ENCODE assay signal across 8 cellular contexts in the genomic region with DNA sequence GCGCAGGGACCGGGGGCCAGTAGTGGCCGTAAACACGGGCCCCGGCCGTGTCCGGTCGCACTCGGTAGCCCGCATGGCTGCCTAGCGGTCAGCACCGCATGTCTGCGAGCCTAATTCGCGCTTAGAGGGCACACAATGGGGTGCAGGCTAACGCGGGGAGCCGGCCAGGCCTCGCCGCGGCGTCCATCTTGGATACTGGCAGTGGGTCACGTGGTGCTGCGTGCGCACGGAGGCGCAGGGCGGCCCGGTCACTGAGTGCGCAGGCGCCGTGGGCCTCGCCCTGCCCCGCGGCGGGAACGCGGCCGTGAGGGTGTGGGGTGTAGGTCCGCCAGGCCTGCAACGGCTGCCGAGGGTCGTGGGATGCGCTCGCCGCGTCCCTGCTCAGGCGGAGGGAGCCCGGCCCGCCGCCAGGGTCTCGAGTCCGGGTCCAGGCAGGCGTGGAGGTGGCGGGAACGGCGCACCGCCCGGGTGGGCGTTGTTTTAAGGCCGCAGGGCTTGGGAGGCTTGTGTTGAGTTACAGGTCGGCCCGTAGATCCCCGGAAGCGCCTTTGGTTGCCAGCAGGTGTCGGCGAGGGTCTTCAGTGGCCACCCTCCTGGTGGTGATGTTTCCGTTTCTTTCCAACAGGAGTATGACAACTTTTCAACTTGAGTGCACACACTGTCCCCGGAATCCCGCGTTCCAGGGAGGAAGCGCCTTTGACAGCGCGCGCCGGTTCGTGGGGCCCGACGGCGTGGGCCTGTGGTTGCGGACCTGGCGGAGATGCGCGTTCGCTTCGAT. TPM values are rescaled to one million over a fixed set of nuclear protein-coding genes. Genes with fewer than 3 reads are reported as not detected.
DNase-seq lines count a peak whose midpoint lies in the region; ATAC-seq, FAIRE-seq and TF ChIP-seq lines count a peak whose summit lies in the region.

No MANE protein-coding gene starts in this region.

- H3K4me1 ChIP-seq in keratinocyte (ENCODE audit: control insufficient read depth, extremely low read depth, insufficient read depth, low read length) = peaks cover 11% of the 10 kb centered on the region

- H4K20me1 ChIP-seq in keratinocyte (ENCODE audit: control insufficient read depth, extremely low read depth, insufficient read depth, low read length) = no peaks in the 10 kb centered on the region

- dilution Hi-C loops in keratinocyte (cut with MboI; ENCODE audit: extremely low pct_ligation_motif_present, low sequenced_read_pairs) = no loop called here

- H3K27ac ChIP-seq in WERI-Rb-1 (peak overlapping the region; percentile 100), keratinocyte (ENCODE audit: control insufficient read depth, insufficient read depth, low read length) (peak overlapping the region; percentile 99)

- no peaks in the 10 kb centered on the region for H3K9me1 ChIP-seq in keratinocyte (ENCODE audit: control insufficient read depth, extremely low read depth, insufficient read depth, low read length)

- H3K9ac ChIP-seq in keratinocyte (ENCODE audit: control insufficient read depth, extremely low read depth, insufficient read depth, low read length) = peak overlapping the region; percentile 100

- H3K4me3 ChIP-seq in WERI-Rb-1 (ENCODE audit: low read depth, low read length) = peak overlapping the region; percentile 77
- peak overlapping the region; percentile 72 to 82 (median 81) for H3K4me3 ChIP-seq in keratinocyte (ENCODE audit: control insufficient read depth in 2 of 3, extremely low read depth in 1 of 3, insufficient read depth in 2 of 3, low read depth in 1 of 3, low read length in 3 of 3)

- H3K36me3 ChIP-seq in WERI-Rb-1 = no peaks in the 10 kb centered on the region
- H3K36me3 ChIP-seq in keratinocyte (ENCODE audit: control insufficient read depth in 2 of 2, extremely low read depth in 1 of 2, insufficient read depth in 2 of 2, low read length in 2 of 2) = no peaks in the 10 kb centered on the region

- ATAC-seq in HG03159 (IDR thresholded peaks at IDR 0.05; ENCODE audit: unreplicated experiment) = peak; percentile 59

- DNase-seq in AG20443 (ENCODE audit: low spot score) = peak; percentile 100
- DNase-seq in NCI-H2196 treated with DMSO at 0.1 percent for 48 hours (lab: John Stamatoyannopoulos, UW; ENCODE audit: unreplicated experiment) = peak; percentile 92
- peak; percentile 93 for DNase-seq in WERI-Rb-1
- peak; percentile 96 for DNase-seq in central memory CD4-positive, alpha-beta T cell
- DNase-seq in keratinocyte (ENCODE audit: low read depth, low spot score) = peak; percentile 54
- peak; percentile 92 for DNase-seq in stimulated activated CD4-positive, alpha-beta T cell treated with anti-CD3 and anti-CD28 coated beads, Interleukin-12 subunit alpha, Interleukin-12 subunit beta, amount 100 ng/mL, for 4 hours

- in situ Hi-C loops in GM18951 (cut with MboI; ENCODE audit: low sequenced_read_pairs, unreplicated experiment) = no loop called here

- H3K27me3 ChIP-seq in WERI-Rb-1 (ENCODE audit: insufficient read depth, low read depth, severe bottlenecking) (peaks cover 26% of the 10 kb centered on the region), keratinocyte (ENCODE audit: control insufficient read depth, extremely low read depth, insufficient read depth, low read length) (no peaks in the 10 kb centered on the region)

- H2AFZ ChIP-seq in keratinocyte (ENCODE audit: control insufficient read depth, low read length) = peak overlapping the region; percentile 98

- H3K79me2 ChIP-seq in keratinocyte (ENCODE audit: control insufficient read depth, insufficient read depth, low read length) = peaks cover 10% of the 10 kb centered on the region

- H3K4me2 ChIP-seq in keratinocyte (ENCODE audit: control insufficient read depth, extremely low read depth, insufficient read depth, low read depth, low read length) = peak overlapping the region; percentile 92

- FAIRE-seq in keratinocyte (lab: Jason Lieb, UNC) = peak; percentile 5

- H3K9me3 ChIP-seq in WERI-Rb-1 (ENCODE audit: severe bottlenecking) = peaks cover 4% of the 10 kb centered on the region
- H3K9me3 ChIP-seq in keratinocyte (ENCODE audit: control insufficient read depth, low read depth, low read length) = no peaks in the 10 kb centered on the region

- TF ChIP-seq CTCF in WERI-Rb-1 (IDR thresholded peaks at IDR 0.05; ENCODE audit: low read depth, low read length) (peak; percentile 23; the same call in 1 of the 2 replicates), keratinocyte (optimal IDR thresholded peaks at IDR 0.05 in 1 of 3, IDR thresholded peaks at IDR 0.05 in 1 of 3, conservative IDR thresholded peaks at IDR 0.05 in 1 of 3; ENCODE audit: extremely low read depth in 1 of 3, insufficient read depth in 2 of 3, low read length in 3 of 3) (no peak)

- TF ChIP-seq POLR2A in GM18951 (IDR thresholded peaks at IDR 0.05; ENCODE audit: extremely low read depth, insufficient read depth, insufficient read length) = peak; percentile 98

RNA-seq across cellular contexts. Expression of a gene that starts 0.8 kb away (rescaled TPM):
- 2.5 to 9.7 TPM (median 2.9 TPM) in 3 replicates for polyA plus RNA-seq in keratinocyte
- polyA plus RNA-seq in keratinocyte (2011; ENCODE audit: low read depth) = 2.9 TPM
- polyA plus RNA-seq in keratinocyte (2011; cell fraction: cytosol; rRNA removed) = 2.3 and 3.8 TPM in 2 replicates
- 13.2 and 16.4 TPM in 2 replicates for polyA plus RNA-seq in keratinocyte (2011; cell fraction: nucleus; rRNA removed)
- 4.7 and 8.9 TPM in 2 replicates for polyA plus RNA-seq in keratinocyte (2012; ENCODE audit: low replicate concordance)
- polyA minus RNA-seq in keratinocyte = 11.2 to 20.2 TPM (median 17.4 TPM) in 3 replicates
- polyA minus RNA-seq in keratinocyte (2011; cell fraction: cytosol; rRNA and poly(A)+ RNA removed) = 16.3 TPM
- 16.2 and 19.1 TPM in 2 replicates for polyA minus RNA-seq in keratinocyte (2011; cell fraction: nucleus; rRNA and poly(A)+ RNA removed)

Comparison
In these comparisons a context has a peak if more than half of its experiments do, and no peak if none do; other contexts are left out.
1. Peak in every context shown above with its lines: DNase-seq, ATAC-seq, H3K4me3 ChIP-seq and H3K27ac ChIP-seq.